In genomic region chrX:74510401-74510800, GRCh38 we compare ENCODE assay signal across 1 cellular context.
TF ChIP-seq lines count a peak whose summit lies in the region.

No MANE protein-coding gene starts in this region.

TF ChIP-seq in GM23338, 12 proteins besides CTCF, POLR2A, EP300 and RAD21 (continued from another document):
- no peak for TF ChIP-seq ZNF462 (CRISPR knock-in tag; IDR thresholded peaks at IDR 0.05)
